37 cellular contexts compared by ENCODE assay signal in genomic region chr22:37192741-37193140, GRCh38. TPM values are rescaled to one million over a fixed set of nuclear protein-coding genes. Genes with fewer than 3 reads are reported as not detected.
DNase-seq lines count a peak whose midpoint lies in the region; ATAC-seq, FAIRE-seq and TF ChIP-seq lines count a peak whose summit lies in the region.
"Had no signal": no experiment of that assay in that cellular context is flagged by ENCODE, and none has a peak within 500 bp of the region (broad histone marks: within the 10 kb centered on the region; RNA-seq: fewer than 3 reads in every experiment).

No MANE protein-coding gene starts in this region.

- no peak for DNase-seq in A549 (ENCODE audit: low read depth in 1 of 2, low spot score in 1 of 2)
- no peak for DNase-seq in colonic mucosa
- DNase-seq in sciatic nerve (ENCODE audit: low spot score), result peak; percentile 3
- DNase-seq in GF-D8 (lab: John Stamatoyannopoulos, UW), result no peak
- DNase-seq in HuH-7 (ENCODE audit: low spot score), result no peak
- no peak for DNase-seq in NCI-H146 (lab: John Stamatoyannopoulos, UW)
- no peak for DNase-seq in tibial nerve (ENCODE audit: low spot score in 2 of 2)
- DNase-seq: activated CD4-positive, alpha-beta memory T cell treated with anti-CD3 and anti-CD28 coated beads for 36 hours; activated CD4-positive, CD25-positive, alpha-beta regulatory T cell treated with anti-CD3 and anti-CD28 coated beads, Interleukin-2, amount 50 U/mL, for 72 hours; activated gamma-delta T cell; amniotic stem cell; brain microvascular endothelial cell; effector memory CD4-positive, alpha-beta T cell; erythroblast; H7; head of caudate nucleus; KBM-7; MG63; mucosa of descending colon; NCI-H1417; NCI-H2081; NCI-H345; NCI-H748 treated with DMSO at 0.1 percent for 48 hours; posterior cingulate gyrus; right cardiac atrium; stimulated activated CD4-positive, alpha-beta T cell treated with anti-CD3 and anti-CD28 coated beads, Interleukin-12 subunit alpha, Interleukin-12 subunit beta, amount 100 ng/mL, for 4 hours; stimulated activated CD4-positive, alpha-beta T cell treated with anti-CD3 and anti-CD28 coated beads, Interleukin-4, amount 100 ng/mL, for 1 hour; T-helper 1 cell had no signal

- CTCF ChIA-PET in A549 (lab: Yijun Ruan, JAX), result interaction anchor here (1.2 to 4.1 kb wide), 4 partner anchors 14 to 26 kb away, joined by 3 to 19 read pairs (median 4); no protein-coding TSS in a partner anchor
- CTCF ChIA-PET in HEK293 (lab: Yijun Ruan, JAX), result interaction anchor here (0.5 to 0.7 kb wide), 4 partner anchors 24 to 430 kb away, joined by 3 to 5 read pairs (median 3); no protein-coding TSS in a partner anchor

- no peak for TF ChIP-seq CTCF in A549 (IDR thresholded peaks at IDR 0.05)
- no peak for TF ChIP-seq CTCF in HEK293 (tag by site-specific recombination; IDR thresholded peaks at IDR 0.05)
- TF ChIP-seq CTCF in colonic mucosa (IDR thresholded peaks at IDR 0.05), result no peak
- no peak for TF ChIP-seq CTCF in tibial nerve (IDR thresholded peaks at IDR 0.05)

- no peak for TF ChIP-seq EP300 in A549 (IDR thresholded peaks at IDR 0.05)
- TF ChIP-seq EP300 in tibial nerve (IDR thresholded peaks at IDR 0.05), result no peak

- H3K27me3 ChIP-seq in colonic mucosa, result no peaks in the 10 kb centered on the region
- H3K27me3 ChIP-seq in tibial nerve, result no peaks in the 10 kb centered on the region
- H3K27me3 ChIP-seq: brain microvascular endothelial cell, MG63, SJSA1 had no signal

- H3K4me2 ChIP-seq in A549, result peak overlapping the region; percentile 38

- H3K9me3 ChIP-seq in A549, result no peaks in the 10 kb centered on the region
- H3K9me3 ChIP-seq in HEK293 (ENCODE audit: control insufficient read depth, insufficient read depth, low read depth, low read length), result no peaks in the 10 kb centered on the region
- H3K9me3 ChIP-seq in colonic mucosa, result no peaks in the 10 kb centered on the region
- no peaks in the 10 kb centered on the region for H3K9me3 ChIP-seq in tibial nerve
- H3K9me3 ChIP-seq: MG63, mucosa of descending colon, SJSA1 had no signal

- ATAC-seq in A549 (no peak), sciatic nerve (no peak)
- ATAC-seq: mucosa of descending colon, right cardiac atrium had no signal

- H3K9ac ChIP-seq in colonic mucosa (ENCODE audit: low read depth in 2 of 2, low read length in 2 of 2), result peak overlapping the region in 1 of 2 donors; percentile 63

- POLR2A ChIA-PET in A549 (lab: Yijun Ruan, JAX), result no interaction called here
- POLR2A ChIA-PET in HEK293 (lab: Yijun Ruan, JAX), result no interaction called here

- intact Hi-C loops in colonic mucosa (cut with DNase I) (no loop called here), sciatic nerve (cut with DNase I) (no loop called here)

- FAIRE-seq in A549 (lab: Jason Lieb, UNC), result no peak
- FAIRE-seq: GM19239, TTC549 had no signal

- H3K36me3 ChIP-seq in HEK293 (ENCODE audit: control insufficient read depth in 2 of 2, insufficient read depth in 1 of 2, low read length in 2 of 2) (no peaks in the 10 kb centered on the region), colonic mucosa (no peaks in the 10 kb centered on the region), tibial nerve (no peaks in the 10 kb centered on the region)
- H3K36me3 ChIP-seq: brain microvascular endothelial cell, MG63, SJSA1 had no signal

- H3K4me3 ChIP-seq in A549 (no peak overlapping the region), HEK293 (ENCODE audit: low read depth, low read length) (no peak overlapping the region), colonic mucosa (no peak overlapping the region), tibial nerve (no peak overlapping the region)
- H3K4me3 ChIP-seq: lung, MG63, mucosa of descending colon, SJSA1 had no signal

- peaks cover 91% of the 10 kb centered on the region for H3K4me1 ChIP-seq in A549
- peaks cover 9% of the 10 kb centered on the region; the same call in 1 of the 2 replicates for H3K4me1 ChIP-seq in HEK293 (ENCODE audit: control insufficient read depth, insufficient read depth, low read length)
- H3K4me1 ChIP-seq in colonic mucosa, result peaks cover 25% of the 10 kb centered on the region
- peaks cover 7 to 39% (median 29%) of the 10 kb centered on the region in 4 donors for H3K4me1 ChIP-seq in tibial nerve

- TF ChIP-seq POLR2A in A549 (IDR thresholded peaks at IDR 0.05; ENCODE audit: low read length) (no peak), tibial nerve (IDR thresholded peaks at IDR 0.05) (no peak)

- TF ChIP-seq RAD21 in A549 (conservative IDR thresholded peaks at IDR 0.05 in 1 of 2, IDR thresholded peaks at IDR 0.05 in 1 of 2), result no peak

- WGBS in A549 (ENCODE audit: missing lambda C conversion rate), result 92% methylated on average over 1 of the region's 1 CpG
- 95 to 100% methylated on average over 1 of the region's 1 CpG for WGBS in tibial nerve, 2 donors

- H3K27ac ChIP-seq in A549 (peak overlapping the region; percentile 99 to 100), HEK293 (ENCODE audit: extremely low read depth, low read depth, low read length) (no peak overlapping the region), colonic mucosa (peak overlapping the region; percentile 56), tibial nerve (no peak overlapping the region)
- H3K27ac ChIP-seq: brain microvascular endothelial cell, SJSA1 had no signal

TF ChIP-seq in A549, 52 proteins besides CTCF, POLR2A, EP300 and RAD21:
- TF ChIP-seq CBX8 (IDR thresholded peaks at IDR 0.05) (no peak), E2F6 (IDR thresholded peaks at IDR 0.05; ENCODE audit: borderline replicate concordance, low read depth) (no peak)

TF ChIP-seq in HEK293, 187 proteins besides CTCF, POLR2A, EP300 and RAD21:
- TF ChIP-seq ZNF350 (tag by site-specific recombination; IDR thresholded peaks at IDR 0.05), result no peak
- TF ChIP-seq HOXD13 (CRISPR knock-in tag; IDR thresholded peaks at IDR 0.05; ENCODE audit: borderline replicate concordance), result no peak
- no peak for TF ChIP-seq ZNF514 (tag by site-specific recombination; IDR thresholded peaks at IDR 0.05)
- peak; percentile 84 for TF ChIP-seq SETDB1 (IDR thresholded peaks at IDR 0.05; ENCODE audit: insufficient read length, low read length)
- no peak for TF ChIP-seq ZNF114 (tag by site-specific recombination; IDR thresholded peaks at IDR 0.05)
- TF ChIP-seq ZBTB1 (tag by site-specific recombination; IDR thresholded peaks at IDR 0.05), result no peak
- no peak for TF ChIP-seq ZNF791 (tag by site-specific recombination; IDR thresholded peaks at IDR 0.05)

RNA-seq across cellular contexts. Expression of gene C1QTNF6, which starts 4.7 kb away (rescaled TPM):
- polyA plus RNA-seq in A549 (2011; rRNA removed) (18.6 and 24.7 TPM in 2 replicates), A549 (2017; fragmentation: RNase III; extraction: RNeasy Plus Mini Kit Qiagen cat#74134 plus additional on column Dnase treatment) (17.6 to 26.7 TPM (median 24.5 TPM) in 3 replicates)
- 14.8 and 26.9 TPM in 2 replicates for polyA plus RNA-seq in A549 (2012; cell fraction: cytosol; rRNA removed)
- 33.8 and 39.1 TPM in 2 replicates for polyA plus RNA-seq in A549 (2012; cell fraction: nucleus; rRNA removed)
- polyA minus RNA-seq in A549 (2011; rRNA and poly(A)+ RNA removed), result 11.1 and 12.9 TPM in 2 replicates
- total RNA-seq in colonic mucosa (10 to 100 TPM in 1 of 2 donors, 1 to 10 TPM in 1; 9.3 to 16.7 TPM), sciatic nerve (7.8 TPM), tibial nerve (1 to 10 TPM; 2.6 to 3.9 (median 3.4) TPM)

RNA-seq across cellular contexts. Expression of gene SSTR3, which starts 19.5 kb away (rescaled TPM):
- polyA plus RNA-seq in A549 (2011; rRNA removed), result not detected in 2 replicates
- polyA plus RNA-seq in A549 (2012; cell fraction: cytosol; rRNA removed), result not detected in 2 replicates
- 0.07 TPM in 1 of 2 replicates, not detected in the other for polyA plus RNA-seq in A549 (2012; cell fraction: nucleus; rRNA removed)
- polyA plus RNA-seq in A549 (2017; fragmentation: RNase III; extraction: RNeasy Plus Mini Kit Qiagen cat#74134 plus additional on column Dnase treatment), result not detected in 3 replicates
- polyA minus RNA-seq in A549 (2011; rRNA and poly(A)+ RNA removed), result not detected in 2 replicates
- under 1 TPM in 1 of 2 donors, not detected in 1; 0.12 TPM for total RNA-seq in colonic mucosa
- not detected for total RNA-seq in sciatic nerve
- not detected for total RNA-seq in tibial nerve
- total RNA-seq: Caco-2, fibroblast of villous mesenchyme, HT1080, right cardiac atrium, RPMI7951, SJSA1 had no signal
- polyA plus RNA-seq: right cardiac atrium had no signal

RNA-seq across cellular contexts. Expression of gene IL2RB, which starts 43.0 kb away (rescaled TPM):
- 0.05 and 0.14 TPM in 2 replicates for polyA plus RNA-seq in A549 (2011; rRNA removed)
- polyA plus RNA-seq in A549 (2012; cell fraction: cytosol; rRNA removed), result 0.05 and 0.09 TPM in 2 replicates
- polyA plus RNA-seq in A549 (2012; cell fraction: nucleus; rRNA removed), result 0.09 and 0.12 TPM in 2 replicates
- 0.04 to 0.17 TPM (median 0.05 TPM) in 3 replicates for polyA plus RNA-seq in A549 (2017; fragmentation: RNase III; extraction: RNeasy Plus Mini Kit Qiagen cat#74134 plus additional on column Dnase treatment)
- polyA minus RNA-seq in A549 (2011; rRNA and poly(A)+ RNA removed), result not detected in 2 replicates
- total RNA-seq in colonic mucosa, result 1 to 10 TPM; 2.0 to 2.7 TPM
- 3.7 TPM for total RNA-seq in sciatic nerve
- 1 to 10 TPM in 2 of 4 donors, under 1 TPM in 1, not detected in 1; 0.22 to 2.7 (median 1.2) TPM for total RNA-seq in tibial nerve
- total RNA-seq: Caco-2, RPMI7951, SJSA1 had no signal

RNA-seq across cellular contexts. Expression of gene RAC2, which starts 51.3 kb away (rescaled TPM):
- polyA plus RNA-seq in A549 (2011; rRNA removed), result 0.12 TPM in 1 of 2 replicates, not detected in the other
- polyA plus RNA-seq in A549 (2012; cell fraction: cytosol; rRNA removed), result 0.12 and 0.16 TPM in 2 replicates
- polyA plus RNA-seq in A549 (2012; cell fraction: nucleus; rRNA removed), result 0.17 and 0.22 TPM in 2 replicates
- 0.05 to 0.07 TPM (median 0.05 TPM) in 3 replicates for polyA plus RNA-seq in A549 (2017; fragmentation: RNase III; extraction: RNeasy Plus Mini Kit Qiagen cat#74134 plus additional on column Dnase treatment)
- not detected in 2 replicates for polyA minus RNA-seq in A549 (2011; rRNA and poly(A)+ RNA removed)
- total RNA-seq in colonic mucosa, result 10 to 100 TPM; 27.4 to 27.6 TPM
- total RNA-seq in sciatic nerve, result 18.9 TPM
- 10 to 100 TPM in 1 of 4 donors, 1 to 10 TPM in 3; 6.3 to 18.6 (median 7.8) TPM for total RNA-seq in tibial nerve

Comparison
In these comparisons a context has a peak if more than half of its experiments do, and no peak if none do; other contexts are left out.
1. H3K27ac ChIP-seq: peak in A549 (2 of 2) and colonic mucosa (single experiment); none in HEK293 (single experiment) and tibial nerve (0 of 4).